ENCODE assay signal across 12 cellular contexts in genomic region chr16:31298958-31299357, GRCh38. TPM values are rescaled to one million over a fixed set of nuclear protein-coding genes. Genes with fewer than 3 reads are reported as not detected.
A peak's percentile ranks its signal among the peaks of the same experiment; 100 is the strongest.
DNase-seq lines count a peak whose midpoint lies in the region; FAIRE-seq and TF ChIP-seq lines count a peak whose summit lies in the region.
"Had no signal": no experiment of that assay in that cellular context is flagged by ENCODE, and none has a peak within 500 bp of the region (broad histone marks: within the 10 kb centered on the region; RNA-seq: fewer than 3 reads in every experiment).

No MANE protein-coding gene starts in this region.

- no peak for TF ChIP-seq POLR2A in breast epithelium (IDR thresholded peaks at IDR 0.05)

- no peak overlapping the region for H3K4me3 Mint-ChIP-seq in MCF 10A (ENCODE audit: unreplicated experiment)
- H3K4me3 Mint-ChIP-seq: activated T-cell treated with anti-CD3 and anti-CD28 coated beads, Interleukin-2, amount 50 U/mL, for 4 hours had no signal

- peaks cover 18% of the 10 kb centered on the region for H3K27me3 Mint-ChIP-seq in MCF 10A (ENCODE audit: insufficient read depth, unreplicated experiment)

- no peaks in the 10 kb centered on the region for H3K27me3 ChIP-seq in breast epithelium
- H3K27me3 ChIP-seq in small intestine (ENCODE audit: control insufficient read depth in 2 of 2, insufficient read depth in 2 of 2, low read length in 2 of 2), result no peaks in the 10 kb centered on the region
- H3K27me3 ChIP-seq: neutrophil had no signal

- no peaks in the 10 kb centered on the region for H3K36me3 Mint-ChIP-seq in MCF 10A (ENCODE audit: insufficient read depth, unreplicated experiment)

- POLR2A ChIA-PET in MCF 10A (lab: Yijun Ruan, JAX), result no interaction called here

- no peaks in the 10 kb centered on the region for H3K36me3 ChIP-seq in breast epithelium
- H3K36me3 ChIP-seq in small intestine (ENCODE audit: control insufficient read depth in 2 of 2, insufficient read depth in 2 of 2, low read length in 2 of 2), result no peaks in the 10 kb centered on the region

- no peak for DNase-seq in MCF 10A (ENCODE audit: unreplicated experiment)
- DNase-seq in breast epithelium (ENCODE audit: low spot score in 2 of 2), result no peak
- DNase-seq in MV-4-11 (lab: John Stamatoyannopoulos, UW), result peak; percentile 49
- DNase-seq in choroid plexus epithelial cell (ENCODE audit: low read depth), result peak; percentile 5
- DNase-seq in small intestine, result peak; percentile 5
- no peak for DNase-seq in NCI-H2107 (lab: John Stamatoyannopoulos, UW)
- DNase-seq in AG08396 (ENCODE audit: low spot score), result no peak
- no peak for DNase-seq in NCI-H748 treated with DMSO at 0.1 percent for 48 hours (lab: John Stamatoyannopoulos, UW)
- DNase-seq: activated T-cell treated with anti-CD3 and anti-CD28 coated beads, Interleukin-2, amount 50 U/mL, for 4 hours; NCI-H1930 had no signal

- H3K4me3 ChIP-seq in breast epithelium (no peak overlapping the region), choroid plexus epithelial cell (ENCODE audit: low read depth, low read length) (no peak overlapping the region), small intestine (ENCODE audit: low read depth in 1 of 2, low read length in 2 of 2) (no peak overlapping the region)

- H3K4me1 ChIP-seq in breast epithelium, result no peaks in the 10 kb centered on the region
- H3K4me1 ChIP-seq in small intestine (ENCODE audit: control insufficient read depth in 2 of 2, insufficient read depth in 1 of 2, low read depth in 1 of 2, low read length in 1 of 2), result no peaks in the 10 kb centered on the region

- no peaks in the 10 kb centered on the region for H3K4me1 Mint-ChIP-seq in MCF 10A (ENCODE audit: insufficient read depth, unreplicated experiment)

- no TSS peak for BruUV-seq in MCF 10A (replicated peaks; lab: Mats Ljungman, UMichigan)

- TF ChIP-seq CTCF in MCF 10A (IDR thresholded peaks at IDR 0.05; ENCODE audit: unreplicated experiment), result peak; percentile 35
- no peak for TF ChIP-seq CTCF in breast epithelium (IDR thresholded peaks at IDR 0.05)
- no peak for TF ChIP-seq CTCF in choroid plexus epithelial cell (conservative IDR thresholded peaks at IDR 0.05; ENCODE audit: low read depth, low read length)

- 84 to 89% (median 86%) methylated on average over 1 of the region's 1 CpG for WGBS in small intestine, 3 donors

- intact Hi-C loops in MCF 10A (cut with micrococcal nuclease) (no loop called here), breast epithelium (cut with DNase I; ENCODE audit: low total_unique reads) (no loop called here)

- no peaks in the 10 kb centered on the region for H3K9me3 Mint-ChIP-seq in MCF 10A (ENCODE audit: unreplicated experiment)
- H3K9me3 Mint-ChIP-seq: activated T-cell treated with anti-CD3 and anti-CD28 coated beads, Interleukin-2, amount 50 U/mL, for 4 hours had no signal

- CTCF ChIA-PET in MCF 10A (lab: Yijun Ruan, JAX), result interaction anchor here (0.6 to 1.5 kb wide), 9 partner anchors 87 to 316 kb away, joined by 3 to 5 read pairs (median 3); no protein-coding TSS in a partner anchor

- H3K9me3 ChIP-seq in breast epithelium (no peaks in the 10 kb centered on the region), small intestine (ENCODE audit: control insufficient read depth, low read depth) (no peaks in the 10 kb centered on the region)
- H3K9me3 ChIP-seq: neutrophil had no signal

- FAIRE-seq in small intestine (lab: Jason Lieb, UNC), result no peak

- no peak overlapping the region for H3K27ac Mint-ChIP-seq in MCF 10A (ENCODE audit: low read depth, unreplicated experiment)

- H3K27ac ChIP-seq in breast epithelium, result no peak overlapping the region
- no peak overlapping the region for H3K27ac ChIP-seq in small intestine (ENCODE audit: low read depth in 1 of 2, low read length in 1 of 2)
- H3K27ac ChIP-seq: neutrophil had no signal

RNA-seq across cellular contexts. Expression of gene ITGAM, which starts 39.2 kb away (rescaled TPM):
- total RNA-seq in MCF 10A (2022) (0.76 TPM in 1 of 2 replicates, not detected in the other), breast epithelium (10 to 100 TPM in 1 of 3 donors, 1 to 10 TPM in 2; 5.2 to 23.5 (median 8.0) TPM)
- polyA plus RNA-seq in small intestine, result 1 to 10 TPM in 1 of 3 donors, under 1 TPM in 2; 0.22 to 4.3 (median 0.27) TPM
- total RNA-seq: RPMI7951 had no signal

RNA-seq across cellular contexts. Expression of gene ITGAX, which starts 56.0 kb away (rescaled TPM):
- 0.14 and 1.2 TPM in 2 replicates for total RNA-seq in MCF 10A (2022)
- 10 to 100 TPM in 1 of 3 donors, 1 to 10 TPM in 2; 3.6 to 16.8 (median 5.1) TPM for total RNA-seq in breast epithelium
- 1 to 10 TPM in 1 of 3 donors, under 1 TPM in 2; 0.22 to 2.0 (median 0.27) TPM for polyA plus RNA-seq in small intestine
- total RNA-seq: RPMI7951 had no signal

Comparison
In these comparisons a context has a peak if more than half of its experiments do, and no peak if none do; other contexts are left out.
1. DNase-seq: peak in MV-4-11 (single experiment), choroid plexus epithelial cell (single experiment) and small intestine (single experiment); none in MCF 10A (single experiment), breast epithelium (0 of 2), NCI-H2107 (single experiment), AG08396 (single experiment) and NCI-H748 treated with DMSO at 0.1 percent for 48 hours (single experiment).